ENCODE assay signal across 8 cellular contexts in genomic region chr22:42719133-42719532, GRCh38. TPM values are rescaled to one million over a fixed set of nuclear protein-coding genes. Genes with fewer than 3 reads are reported as not detected.
DNase-seq lines count a peak whose midpoint lies in the region; ATAC-seq and TF ChIP-seq lines count a peak whose summit lies in the region.

No MANE protein-coding gene starts in this region.

- POLR2A ChIA-PET in activated CD4-positive, alpha-beta T cell treated with anti-CD3 and anti-CD28 coated beads for 36 hours (lab: Charles Lee): interaction anchor here (0.6 kb wide), 1 partner anchor 136 kb away, joined by 7 read pairs; no protein-coding TSS in a partner anchor

- peak overlapping the region; percentile 76 to 91 for H3K27ac ChIP-seq in thoracic aorta

- no peaks in the 10 kb centered on the region for H3K36me3 Mint-ChIP-seq in activated CD4-positive, alpha-beta T cell treated with anti-CD3 and anti-CD28 coated beads for 36 hours (ENCODE audit: low read depth)
- H3K36me3 Mint-ChIP-seq in brain: no peaks in the 10 kb centered on the region

- peak overlapping the region; percentile 96 for H3K4me3 ChIP-seq in thoracic aorta

- no peaks in the 10 kb centered on the region for H3K27me3 ChIP-seq in thoracic aorta (replicated peaks; ENCODE audit: insufficient read depth)

- no peaks in the 10 kb centered on the region for H3K9me3 ChIP-seq in thoracic aorta

- H3K27ac Mint-ChIP-seq in activated CD4-positive, alpha-beta T cell treated with anti-CD3 and anti-CD28 coated beads for 36 hours: no peak overlapping the region
- peak overlapping the region in 2 of 5 experiments; percentile 45 to 56 for H3K27ac Mint-ChIP-seq in brain

- CTCF ChIA-PET in activated CD4-positive, alpha-beta T cell treated with anti-CD3 and anti-CD28 coated beads for 36 hours (lab: Charles Lee): no interaction called here

- H3K9me3 Mint-ChIP-seq in activated CD4-positive, alpha-beta T cell treated with anti-CD3 and anti-CD28 coated beads for 36 hours (ENCODE audit: low read depth): no peaks in the 10 kb centered on the region
- H3K9me3 Mint-ChIP-seq in brain: peaks cover 0 to 13% (median 0%) of the 10 kb centered on the region in 5 experiments

- ATAC-seq in activated CD4-positive, alpha-beta T cell treated with anti-CD3 and anti-CD28 coated beads for 36 hours: no peak
- ATAC-seq in thoracic aorta (ENCODE audit: insufficient number of reproducible peaks, low FRiP score, low read depth) (peak; percentile 50), GM18873 (IDR thresholded peaks at IDR 0.05; ENCODE audit: low FRiP score, unreplicated experiment) (no peak), GM21447 (IDR thresholded peaks at IDR 0.05; ENCODE audit: unreplicated experiment) (no peak)

- peaks cover 10% of the 10 kb centered on the region for H3K4me1 Mint-ChIP-seq in activated CD4-positive, alpha-beta T cell treated with anti-CD3 and anti-CD28 coated beads for 36 hours
- H3K4me1 Mint-ChIP-seq in brain: peaks cover 25% of the 10 kb centered on the region

- intact Hi-C loops in activated CD4-positive, alpha-beta T cell treated with anti-CD3 and anti-CD28 coated beads for 36 hours (cut with DNase I, micrococcal nuclease): no loop called here

- H3K27me3 Mint-ChIP-seq in activated CD4-positive, alpha-beta T cell treated with anti-CD3 and anti-CD28 coated beads for 36 hours: peaks cover 53% of the 10 kb centered on the region
- H3K27me3 Mint-ChIP-seq in brain: peaks cover 88% of the 10 kb centered on the region

- peak overlapping the region; percentile 43 for H3K4me3 Mint-ChIP-seq in activated CD4-positive, alpha-beta T cell treated with anti-CD3 and anti-CD28 coated beads for 36 hours
- peak overlapping the region; percentile 65 to 87 (median 74) for H3K4me3 Mint-ChIP-seq in brain

- TF ChIP-seq CTCF in brain (conservative IDR thresholded peaks at IDR 0.05): no peak
- peak; percentile 40 for TF ChIP-seq CTCF in thoracic aorta (IDR thresholded peaks at IDR 0.05)

- DNase-seq in activated CD4-positive, alpha-beta T cell treated with anti-CD3 and anti-CD28 coated beads for 36 hours: no peak
- no peak for DNase-seq in activated CD4-positive, alpha-beta T cell treated with anti-CD3 and anti-CD28 coated beads for 1 hour
- DNase-seq in kidney tubule cell (ENCODE audit: low spot score) (peak; percentile 32), thoracic aorta (ENCODE audit: low spot score) (no peak), activated gamma-delta T cell (lab: John Stamatoyannopoulos, UW) (no peak)

- no peaks in the 10 kb centered on the region for H3K36me3 ChIP-seq in thoracic aorta

- H3K4me1 ChIP-seq in thoracic aorta (ENCODE audit: control insufficient read depth in 1 of 2, low read depth in 2 of 2): peaks cover 4 to 33% of the 10 kb centered on the region in 2 donors

RNA-seq across cellular contexts. Expression of gene A4GALT, which starts 1.5 kb away (rescaled TPM):
- total RNA-seq in activated CD4-positive, alpha-beta T cell treated with anti-CD3 and anti-CD28 coated beads for 36 hours: not detected
- 5.1 TPM for polyA plus RNA-seq in brain (ENCODE audit: insufficient read depth, low read depth, low replicate concordance)
- total RNA-seq in thoracic aorta: 10 to 100 TPM; 68.4 to 77.3 TPM

Comparison
In these comparisons a context has a peak if more than half of its experiments do, and no peak if none do; other contexts are left out.
1. RNA of gene A4GALT, which starts 1.5 kb away (total RNA-seq): 68.4 to 77.3 TPM in thoracic aorta; not detected in activated CD4-positive, alpha-beta T cell treated with anti-CD3 and anti-CD28 coated beads for 36 hours; every median in the first group is over 10 times any median in the second.